ENCODE assay signal across 13 cellular contexts in the genomic region with DNA sequence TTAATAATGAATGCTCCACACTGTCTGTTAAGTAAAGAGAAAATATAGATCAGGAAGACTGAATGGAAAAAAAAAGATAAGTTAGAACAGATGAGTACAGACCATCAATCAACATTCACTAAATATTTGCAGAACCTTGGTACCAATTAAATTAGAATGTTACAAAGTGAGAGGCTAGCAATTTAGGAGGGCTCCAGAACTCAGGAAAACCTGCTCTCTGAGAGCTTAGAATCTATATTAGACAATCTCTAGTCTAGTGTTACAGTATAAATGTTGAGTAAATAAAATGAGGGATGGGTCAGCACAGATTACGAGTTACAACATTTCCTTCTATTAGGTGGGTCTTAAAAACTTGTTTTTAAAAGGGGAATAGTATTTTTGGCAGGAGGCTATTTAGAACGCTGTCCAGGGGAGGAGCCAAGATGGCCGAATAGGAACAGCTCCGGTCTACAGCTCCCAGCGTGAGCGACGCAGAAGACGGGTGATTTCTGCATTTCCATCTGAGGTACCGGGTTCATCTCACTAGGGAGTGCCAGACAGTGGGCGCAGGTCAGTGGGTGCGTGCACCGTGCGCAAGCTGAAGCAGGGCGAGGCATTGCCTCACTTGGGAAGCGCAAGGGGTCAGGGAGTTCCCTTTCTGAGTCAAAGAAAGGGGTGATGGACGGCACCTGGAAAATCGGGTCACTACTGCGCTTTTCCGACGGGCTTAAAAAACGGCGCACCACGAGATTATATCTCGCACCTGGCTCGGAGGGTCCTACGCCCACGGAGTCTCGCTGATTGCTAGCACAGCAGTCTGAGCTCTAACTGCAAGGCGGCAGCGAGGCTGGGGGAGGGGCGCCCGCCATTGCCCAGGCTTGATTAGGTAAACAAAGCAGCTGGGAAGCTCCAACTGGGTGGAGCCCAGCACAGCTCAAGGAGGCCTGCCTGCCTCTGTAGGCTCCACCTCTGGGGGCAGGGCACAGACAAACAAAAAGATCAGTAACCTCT. TPM values are rescaled to one million over a fixed set of nuclear protein-coding genes. Genes with fewer than 3 reads are reported as not detected.
DNase-seq lines count a peak whose midpoint lies in the region; ATAC-seq and TF ChIP-seq lines count a peak whose summit lies in the region.
"Not testable (repeated sequence)": the region's sequence is repeated elsewhere in the genome, so short reads cannot be mapped to it uniquely, and the experiment has no call there.
"Had no signal": no experiment of that assay in that cellular context is flagged by ENCODE, and none has a peak within 500 bp of the region (broad histone marks: within the 10 kb centered on the region; RNA-seq: fewer than 3 reads in every experiment).

No MANE protein-coding gene starts in this region.

- not testable (repeated sequence) for H3K27me3 ChIP-seq in Caco-2 (replicated peaks; ENCODE audit: control insufficient read depth, insufficient read depth, low read length); GM23338 (ENCODE audit: insufficient read depth)

- POLR2A ChIA-PET in Caco-2 (lab: Charles Lee): not testable (repeated sequence)

- H3K4me2 ChIP-seq in GM23338: not testable (repeated sequence)

- not testable (repeated sequence) for BruUV-seq in Caco-2 (replicated peaks; lab: Mats Ljungman, UMichigan)

- H3K4me3 ChIP-seq in Caco-2 (ENCODE audit: low read depth, low read length); GM23338: not testable (repeated sequence)

- not testable (repeated sequence) for H3K79me2 ChIP-seq in GM23338 (replicated peaks; ENCODE audit: insufficient read depth)

- not testable (repeated sequence) for H3K27me3 Mint-ChIP-seq in Caco-2 (ENCODE audit: insufficient read depth, unreplicated experiment); GM23338 (ENCODE audit: insufficient read depth, low read depth, poor library complexity); endothelial cell (ENCODE audit: unreplicated experiment); nephron progenitor cell (ENCODE audit: low read depth, poor library complexity)

- H3K9me2 ChIP-seq in GM23338 (ENCODE audit: insufficient read depth): not testable (repeated sequence)

- H3F3A ChIP-seq in GM23338 (replicated peaks; ENCODE audit: low read depth): not testable (repeated sequence)

- H3K27ac ChIP-seq in GM23338 (ENCODE audit: low read depth): not testable (repeated sequence)
- H3K27ac ChIP-seq in VCaP: peak overlapping the region; percentile 61

- CTCF ChIA-PET in Caco-2 (lab: Charles Lee): not testable (repeated sequence)

- intact Hi-C loops in Caco-2 (cut with micrococcal nuclease; ENCODE audit: unreplicated experiment): not testable (repeated sequence)

- not testable (repeated sequence) for H3K36me3 ChIP-seq in Caco-2 (ENCODE audit: control insufficient read depth, insufficient read depth, low read length); GM23338 (ENCODE audit: insufficient read depth)

- ATAC-seq in GM23338: not testable (repeated sequence)

- not testable (repeated sequence) for H3K4me1 Mint-ChIP-seq in Caco-2 (ENCODE audit: low read depth, unreplicated experiment); GM23338; endothelial cell (ENCODE audit: unreplicated experiment); nephron progenitor cell

- H3K27ac Mint-ChIP-seq in Caco-2 (ENCODE audit: unreplicated experiment); GM23338; nephron progenitor cell: not testable (repeated sequence)
- peak overlapping the region; percentile 34 for H3K27ac Mint-ChIP-seq in endothelial cell (ENCODE audit: unreplicated experiment)

- DNase-seq in Caco-2; GM23338 (ENCODE audit: low spot score); endothelial cell (ENCODE audit: low spot score); nephron progenitor cell: not testable (repeated sequence)
- peak; percentile 38 for DNase-seq in NCI-H2171 treated with DMSO at 0.1 percent for 48 hours (lab: John Stamatoyannopoulos, UW)
- peak; percentile 53 for DNase-seq in NCI-H748 (lab: John Stamatoyannopoulos, UW; ENCODE audit: unreplicated experiment)

- not testable (repeated sequence) for H3K36me3 Mint-ChIP-seq in Caco-2 (ENCODE audit: insufficient read depth, unreplicated experiment); endothelial cell (ENCODE audit: low read depth, unreplicated experiment); nephron progenitor cell (ENCODE audit: low read depth)
- peaks cover 11% of the 10 kb centered on the region for H3K36me3 Mint-ChIP-seq in GM23338 (ENCODE audit: low read depth)

- H2AFZ ChIP-seq in GM23338: not testable (repeated sequence)

- not testable (repeated sequence) for H3K4me1 ChIP-seq in Caco-2; GM23338 (ENCODE audit: insufficient read depth)

- not testable (repeated sequence) for H3K9me3 ChIP-seq in Caco-2

- H3K9me3 Mint-ChIP-seq in Caco-2 (ENCODE audit: unreplicated experiment); endothelial cell (ENCODE audit: unreplicated experiment); nephron progenitor cell: not testable (repeated sequence)
- peaks cover 16% of the 10 kb centered on the region for H3K9me3 Mint-ChIP-seq in GM23338

- H3K4me3 Mint-ChIP-seq in Caco-2 (ENCODE audit: unreplicated experiment): peak overlapping the region; percentile 42
- peak overlapping the region; percentile 29; the same call in 1 of the 3 replicates for H3K4me3 Mint-ChIP-seq in GM23338
- peak overlapping the region; percentile 37 for H3K4me3 Mint-ChIP-seq in endothelial cell (ENCODE audit: unreplicated experiment)
- peak overlapping the region; percentile 7 for H3K4me3 Mint-ChIP-seq in nephron progenitor cell

- not testable (repeated sequence) for TF ChIP-seq CTCF in Caco-2 (IDR thresholded peaks at IDR 0.05; ENCODE audit: insufficient read depth in 1 of 2, low read depth in 1 of 2, low read length in 1 of 2, severe bottlenecking in 1 of 2, unreplicated experiment in 1 of 2); GM23338 (conservative IDR thresholded peaks at IDR 0.05; ENCODE audit: low read depth in 2 of 2); VCaP (conservative IDR thresholded peaks at IDR 0.05); endothelial cell (IDR thresholded peaks at IDR 0.05; ENCODE audit: unreplicated experiment); nephron progenitor cell (IDR thresholded peaks at IDR 0.05)

- not testable (repeated sequence) for H4K20me1 ChIP-seq in GM23338 (replicated peaks; ENCODE audit: insufficient read depth)

RNA-seq across cellular contexts. Expression of gene MARS2, which starts 23.7 kb away (rescaled TPM):
- total RNA-seq in Caco-2 (2022) (12.1 and 13.1 TPM in 2 replicates), endothelial cell (ENCODE audit: unreplicated experiment) (13.5 TPM)
- 48.2 and 49.1 TPM in 2 replicates for total RNA-seq in GM23338 (2014; rRNA removed; shearing (Covaris generic))
- 11.9 and 13.7 TPM in 2 replicates for polyA plus RNA-seq in GM23338 (2016; fragmentation: Nextera tagmentation; extraction: Ambion mirVana)

RNA-seq across cellular contexts. Expression of gene RFTN2, which starts 53.5 kb away (rescaled TPM):
- total RNA-seq in Caco-2 (2022) (0.18 TPM in 1 of 2 replicates, not detected in the other), endothelial cell (ENCODE audit: unreplicated experiment) (27.2 TPM)
- 0.42 and 1.0 TPM in 2 replicates for total RNA-seq in GM23338 (2014; rRNA removed; shearing (Covaris generic))
- 2.1 and 3.6 TPM in 2 replicates for polyA plus RNA-seq in GM23338 (2016; fragmentation: Nextera tagmentation; extraction: Ambion mirVana)
- total RNA-seq: CD8-positive, alpha-beta T cell; HT1080 had no signal
- polyA plus RNA-seq: IgD-negative memory B cell had no signal

RNA-seq across cellular contexts. Expression of gene BOLL, which starts 56.3 kb away (rescaled TPM):
- total RNA-seq in Caco-2 (2022) (not detected in 2 replicates), endothelial cell (ENCODE audit: unreplicated experiment) (not detected)
- total RNA-seq in GM23338 (2014; rRNA removed; shearing (Covaris generic)): 0.04 TPM in 1 of 2 replicates, not detected in the other
- 1.1 and 2.0 TPM in 2 replicates for polyA plus RNA-seq in GM23338 (2016; fragmentation: Nextera tagmentation; extraction: Ambion mirVana)
- total RNA-seq: A673; CD8-positive, alpha-beta T cell; HFFc6; HT1080 had no signal
- polyA plus RNA-seq: AG04450, IgD-negative memory B cell had no signal

Comparison
In these comparisons a context has a peak if more than half of its experiments do, and no peak if none do; other contexts are left out.
1. RNA of gene RFTN2, which starts 53.5 kb away (total RNA-seq): 27.2 TPM in endothelial cell (single experiment); 0.42 to 1.0 TPM in GM23338 and 0.18 TPM in Caco-2; every median in the first group is over 10 times any median in the second.
2. Peak in every context shown above with its lines, with median percentiles within 50 percentile points of each other: H3K4me3 Mint-ChIP-seq.